In genomic region chr6:11447265-11447664, GRCh38 we compare ENCODE assay signal across 14 cellular contexts.
DNase-seq lines count a peak whose midpoint lies in the region; ATAC-seq and FAIRE-seq lines count a peak whose summit lies in the region.
"Had no signal": no experiment of that assay in that cellular context is flagged by ENCODE, and none has a peak within 500 bp of the region (broad histone marks: within the 10 kb centered on the region; RNA-seq: fewer than 3 reads in every experiment).

No MANE protein-coding gene starts in this region.

- H3K4me3 Mint-ChIP-seq in activated T-cell treated with anti-CD3 and anti-CD28 coated beads, Interleukin-2, amount 50 U/mL, for 24 hours, result no peak overlapping the region
- H3K4me3 Mint-ChIP-seq in activated T-helper 17 cell treated with anti-CD3 and anti-CD28 coated beads, Interleukin-2, amount 50 U/mL, for 72 hours, result no peak overlapping the region
- H3K4me3 Mint-ChIP-seq: CD4-positive, CD25-positive, alpha-beta regulatory T cell had no signal

- no peaks in the 10 kb centered on the region for H3K36me3 Mint-ChIP-seq in activated T-cell treated with anti-CD3 and anti-CD28 coated beads, Interleukin-2, amount 50 U/mL, for 24 hours (ENCODE audit: low read depth)
- H3K36me3 Mint-ChIP-seq in activated T-helper 17 cell treated with anti-CD3 and anti-CD28 coated beads, Interleukin-2, amount 50 U/mL, for 72 hours (ENCODE audit: low read depth), result no peaks in the 10 kb centered on the region
- H3K36me3 Mint-ChIP-seq: CD4-positive, CD25-positive, alpha-beta regulatory T cell had no signal

- FAIRE-seq in GM19239 (lab: Jason Lieb, UNC) (peak; percentile 47), islet of Langerhans (lab: Jason Lieb, UNC) (peak; percentile 41)
- FAIRE-seq: H54 had no signal

- peak; percentile 71 for ATAC-seq in activated T-helper 17 cell treated with anti-CD3 and anti-CD28 coated beads, Interleukin-2, amount 50 U/mL, for 72 hours (replicated peaks)
- ATAC-seq in HG02884 (IDR thresholded peaks at IDR 0.05; ENCODE audit: unreplicated experiment) (no peak), GM18861 (IDR thresholded peaks at IDR 0.05; ENCODE audit: unreplicated experiment) (no peak)
- ATAC-seq: HCT116 had no signal

- peaks cover 37% of the 10 kb centered on the region for H3K4me1 Mint-ChIP-seq in activated T-cell treated with anti-CD3 and anti-CD28 coated beads, Interleukin-2, amount 50 U/mL, for 24 hours (ENCODE audit: low read depth)
- H3K4me1 Mint-ChIP-seq in activated T-helper 17 cell treated with anti-CD3 and anti-CD28 coated beads, Interleukin-2, amount 50 U/mL, for 72 hours, result peaks cover 4% of the 10 kb centered on the region
- H3K4me1 Mint-ChIP-seq: CD4-positive, CD25-positive, alpha-beta regulatory T cell had no signal

- H3K9me3 Mint-ChIP-seq in activated T-cell treated with anti-CD3 and anti-CD28 coated beads, Interleukin-2, amount 50 U/mL, for 24 hours, result peaks cover 8% of the 10 kb centered on the region
- peaks cover 3% of the 10 kb centered on the region for H3K9me3 Mint-ChIP-seq in activated T-helper 17 cell treated with anti-CD3 and anti-CD28 coated beads, Interleukin-2, amount 50 U/mL, for 72 hours

- no peaks in the 10 kb centered on the region for H3K27me3 Mint-ChIP-seq in activated T-cell treated with anti-CD3 and anti-CD28 coated beads, Interleukin-2, amount 50 U/mL, for 24 hours
- H3K27me3 Mint-ChIP-seq in activated T-helper 17 cell treated with anti-CD3 and anti-CD28 coated beads, Interleukin-2, amount 50 U/mL, for 72 hours, result no peaks in the 10 kb centered on the region
- H3K27me3 Mint-ChIP-seq: CD4-positive, CD25-positive, alpha-beta regulatory T cell had no signal

- no peak for DNase-seq in activated T-cell treated with anti-CD3 and anti-CD28 coated beads, Interleukin-2, amount 50 U/mL, for 24 hours
- DNase-seq in activated T-cell treated with anti-CD3 and anti-CD28 coated beads for 4 hours (no peak), GM19239 (ENCODE audit: insufficient read length, low spot score) (no peak)
- DNase-seq: ACHN; CD4-positive, CD25-positive, alpha-beta regulatory T cell; DMS53; GF-D8; GM23248 had no signal

- H3K27ac Mint-ChIP-seq in activated T-cell treated with anti-CD3 and anti-CD28 coated beads, Interleukin-2, amount 50 U/mL, for 24 hours, result peak overlapping the region; percentile 79
- peak overlapping the region; percentile 59 for H3K27ac Mint-ChIP-seq in activated T-helper 17 cell treated with anti-CD3 and anti-CD28 coated beads, Interleukin-2, amount 50 U/mL, for 72 hours
